1 cellular context compared by ENCODE assay signal in genomic region chr16:3717235-3718018, GRCh38.
TF ChIP-seq lines count a peak whose summit lies in the region.

TSS of gene TRAP1 (minus strand) at chr16:3717524. CDS start at chr16:3717508, 16 bp downstream.

TF ChIP-seq in HepG2, 621 proteins besides CTCF, POLR2A, EP300 and RAD21 (continued from another document and continues in another):
- TF ChIP-seq KDM4B (CRISPR knock-in tag; IDR thresholded peaks at IDR 0.05) (no peak), MLLT10 (CRISPR knock-in tag; IDR thresholded peaks at IDR 0.05) (no peak), GMEB2 (CRISPR knock-in tag; IDR thresholded peaks at IDR 0.05; ENCODE audit: low read depth) (no peak), TRAFD1 (CRISPR knock-in tag; IDR thresholded peaks at IDR 0.05; ENCODE audit: borderline replicate concordance) (no peak), ZFP36L2 (CRISPR knock-in tag; IDR thresholded peaks at IDR 0.05) (0 out of 2 replicates have a peak, but pooled peaks have one; percentile 18), ZSCAN5A (CRISPR knock-in tag; IDR thresholded peaks at IDR 0.05; ENCODE audit: borderline replicate concordance) (no peak), ZBTB14 (CRISPR knock-in tag; IDR thresholded peaks at IDR 0.05) (no peak), ZMYM4 (CRISPR knock-in tag; IDR thresholded peaks at IDR 0.05) (peak; percentile 61; the same call in 1 of the 2 replicates), NCOR1 (IDR thresholded peaks at IDR 0.05; ENCODE audit: borderline replicate concordance, low read length) (no peak), ATF3 (CRISPR knock-in tag; IDR thresholded peaks at IDR 0.05) (no peak), FUBP1 (CRISPR knock-in tag; IDR thresholded peaks at IDR 0.05; ENCODE audit: borderline replicate concordance) (no peak), MXD1 (CRISPR knock-in tag; IDR thresholded peaks at IDR 0.05) (peak; percentile 61; the same call in 1 of the 2 replicates), CBX1 (IDR thresholded peaks at IDR 0.05; ENCODE audit: low read depth) (no peak), SATB2 (CRISPR knock-in tag; IDR thresholded peaks at IDR 0.05) (no peak), HHEX (CRISPR knock-in tag; IDR thresholded peaks at IDR 0.05) (no peak), MTA1 (CRISPR knock-in tag; IDR thresholded peaks at IDR 0.05; ENCODE audit: borderline replicate concordance) (0 out of 2 replicates have a peak, but pooled peaks have one; percentile 45), KAT8 (CRISPR knock-in tag; IDR thresholded peaks at IDR 0.05) (peak; percentile 76; the same call in 1 of the 2 replicates), ZNF335 (CRISPR knock-in tag; IDR thresholded peaks at IDR 0.05) (peak; percentile 99), ZNF879 (CRISPR knock-in tag; IDR thresholded peaks at IDR 0.05) (no peak; the same call in 1 of the 2 replicates), CCAR2 (optimal IDR thresholded peaks at IDR 0.05; ENCODE audit: low read depth, low read length) (no peak), MAZ (IDR thresholded peaks at IDR 0.05; ENCODE audit: borderline replicate concordance, low read depth, low read length) (0 out of 2 replicates have a peak, but pooled peaks have one; percentile 25), MAZ (CRISPR knock-in tag; IDR thresholded peaks at IDR 0.05; ENCODE audit: low read depth) (peak; percentile 95), ZNF510 (CRISPR knock-in tag; IDR thresholded peaks at IDR 0.05; ENCODE audit: low read depth) (no peak), JDP2 (CRISPR knock-in tag; IDR thresholded peaks at IDR 0.05; ENCODE audit: borderline replicate concordance) (no peak), ZNF367 (CRISPR knock-in tag; IDR thresholded peaks at IDR 0.05; ENCODE audit: borderline replicate concordance) (no peak; the same call in 1 of the 2 replicates), DBP (CRISPR knock-in tag; IDR thresholded peaks at IDR 0.05; ENCODE audit: not compliant biosample characterization) (no peak), MLX (CRISPR knock-in tag; IDR thresholded peaks at IDR 0.05) (no peak), GTF3A (CRISPR knock-in tag; conservative IDR thresholded peaks at IDR 0.05) (no peak), ZNF431 (CRISPR knock-in tag; IDR thresholded peaks at IDR 0.05; ENCODE audit: borderline replicate concordance, low read depth) (peak; percentile 80), ZNF788 (CRISPR knock-in tag; IDR thresholded peaks at IDR 0.05; ENCODE audit: borderline replicate concordance) (no peak), SIX4 (CRISPR knock-in tag; IDR thresholded peaks at IDR 0.05) (no peak), ZSCAN20 (CRISPR knock-in tag; IDR thresholded peaks at IDR 0.05; ENCODE audit: borderline replicate concordance) (no peak), BRD4 (CRISPR knock-in tag; IDR thresholded peaks at IDR 0.05) (no peak), MIER2 (CRISPR knock-in tag; IDR thresholded peaks at IDR 0.05) (no peak), ZNF234 (CRISPR knock-in tag; conservative IDR thresholded peaks at IDR 0.05) (no peak), KDM1A (CRISPR knock-in tag; IDR thresholded peaks at IDR 0.05) (no peak), TRIM24 (CRISPR knock-in tag; IDR thresholded peaks at IDR 0.05) (no peak), ZBTB46 (CRISPR knock-in tag; IDR thresholded peaks at IDR 0.05; ENCODE audit: borderline replicate concordance) (no peak), ZNF780A (CRISPR knock-in tag; IDR thresholded peaks at IDR 0.05) (no peak), ZNF605 (CRISPR knock-in tag; IDR thresholded peaks at IDR 0.05) (no peak; the same call in 1 of the 2 replicates), PRDM10 (CRISPR knock-in tag; IDR thresholded peaks at IDR 0.05; ENCODE audit: low read depth) (no peak), MEIS1 (CRISPR knock-in tag; IDR thresholded peaks at IDR 0.05; ENCODE audit: borderline replicate concordance) (peak; percentile 24; the same call in 1 of the 2 replicates), ATF7 (IDR thresholded peaks at IDR 0.05) (no peak; the same call in 1 of the 2 replicates), ATF7 (CRISPR knock-in tag; IDR thresholded peaks at IDR 0.05) (no peak; the same call in 1 of the 2 replicates), RNF2 (conservative IDR thresholded peaks at IDR 0.05; ENCODE audit: low read depth) (no peak; the same call in 1 of the 2 replicates), TMF1 (CRISPR knock-in tag; IDR thresholded peaks at IDR 0.05; ENCODE audit: low read depth) (no peak), ZGPAT (CRISPR knock-in tag; IDR thresholded peaks at IDR 0.05) (peak; percentile 67; the same call in 1 of the 2 replicates), MIER3 (CRISPR knock-in tag; IDR thresholded peaks at IDR 0.05; ENCODE audit: borderline replicate concordance) (no peak)
